22 cellular contexts compared by ENCODE assay signal in the genomic region with DNA sequence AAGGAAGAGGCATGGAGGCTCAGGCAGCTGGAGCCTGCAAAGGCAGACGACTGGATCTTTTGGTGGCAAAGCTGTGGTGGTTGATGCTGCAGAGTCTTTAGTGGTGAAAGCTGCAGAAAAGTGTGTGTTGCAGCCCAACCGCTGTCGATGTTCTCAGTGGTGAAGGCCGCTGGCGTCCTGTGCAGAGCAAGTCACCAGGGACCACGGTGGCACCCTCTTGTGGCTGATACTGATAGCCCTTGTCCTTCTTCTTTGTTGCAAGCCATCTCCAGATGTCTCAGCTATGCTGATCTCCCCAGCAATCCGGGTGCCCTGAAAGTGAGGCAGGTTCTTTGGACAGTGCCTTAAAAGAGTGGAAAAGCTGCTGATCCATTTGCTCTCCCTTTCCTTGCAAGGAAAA.
DNase-seq lines count a peak whose midpoint lies in the region; ATAC-seq, FAIRE-seq and TF ChIP-seq lines count a peak whose summit lies in the region.
"Had no signal": no experiment of that assay in that cellular context is flagged by ENCODE, and none has a peak within 500 bp of the region (broad histone marks: within the 10 kb centered on the region; RNA-seq: fewer than 3 reads in every experiment).

No MANE protein-coding gene starts in this region.

- no peak overlapping the region for H2AFZ ChIP-seq in HepG2 (ENCODE audit: low read length)

- FAIRE-seq in D721Med (lab: Jason Lieb, UNC) (no peak), HepG2 (lab: Jason Lieb, UNC) (no peak)
- FAIRE-seq: keratinocyte had no signal

- in situ Hi-C loops in SK-MEL-5 (cut with HindIII; ENCODE audit: low pct_unique_long_range_greater_than_20kb, low sequenced_read_pairs) (no loop called here), HepG2 (cut with HindIII; ENCODE audit: extremely low pct_ligation_motif_present, low pct_unique_long_range_greater_than_20kb) (no loop called here)

- H3K4me1 ChIP-seq in HepG2 (ENCODE audit: insufficient read depth, low read length), result no peaks in the 10 kb centered on the region
- H3K4me1 ChIP-seq in CD8-positive, alpha-beta memory T cell (ENCODE audit: insufficient read depth, low read length), result no peaks in the 10 kb centered on the region
- H3K4me1 ChIP-seq: body of pancreas, colonic mucosa, heart left ventricle, right atrium auricular region, testis had no signal

- no peak overlapping the region for H3K4me2 ChIP-seq in HepG2 (ENCODE audit: low read depth, low read length)

- no peaks in the 10 kb centered on the region for H3K36me3 Mint-ChIP-seq in activated naive CD8-positive, alpha-beta T cell treated with anti-CD3 and anti-CD28 coated beads, Interleukin-2, amount 50 U/mL, for 24 hours (ENCODE audit: low read depth)
- H3K36me3 Mint-ChIP-seq in CD8-positive, alpha-beta memory T cell, result no peaks in the 10 kb centered on the region
- H3K36me3 Mint-ChIP-seq: activated naive CD8-positive, alpha-beta T cell treated with anti-CD3 and anti-CD28 coated beads, Interleukin-2, amount 10 ng/mL, durations not matched to agents 7 days and 5 days had no signal

- H4K20me1 ChIP-seq in HepG2 (ENCODE audit: insufficient read depth, low read length), result no peaks in the 10 kb centered on the region

- TF ChIP-seq RAD21 in HepG2 (CRISPR knock-in tag; IDR thresholded peaks at IDR 0.05), result no peak

- BruUV-seq in HepG2 (replicated peaks; lab: Mats Ljungman, UMichigan), result no TSS peak

- H3K27ac ChIP-seq in HL-60 (replicated peaks) (no peak overlapping the region), HepG2 (ENCODE audit: extremely low read length, insufficient read depth, low read length) (no peak overlapping the region)
- no peak overlapping the region for H3K27ac ChIP-seq in CD8-positive, alpha-beta memory T cell (ENCODE audit: low read depth, low read length)
- H3K27ac ChIP-seq: body of pancreas, colonic mucosa, heart left ventricle, right atrium auricular region, RWPE1, testis had no signal

- no peaks in the 10 kb centered on the region for H3K36me3 ChIP-seq in HepG2 (replicated peaks in 1 of 2; ENCODE audit: control insufficient read depth in 1 of 2, insufficient read depth in 2 of 2, low read length in 2 of 2)
- no peaks in the 10 kb centered on the region for H3K36me3 ChIP-seq in CD8-positive, alpha-beta memory T cell (ENCODE audit: insufficient read depth, low read length)
- H3K36me3 ChIP-seq: colonic mucosa, heart left ventricle, right atrium auricular region had no signal

- 42% methylated on average over 3 of the region's 7 CpGs for WGBS in HepG2 (ENCODE audit: low lambda C conversion rate)

- no peak overlapping the region for H3K9ac ChIP-seq in HepG2 (ENCODE audit: insufficient read depth, low read depth, low read length)

- no peaks in the 10 kb centered on the region for H3K9me3 ChIP-seq in HepG2 (ENCODE audit: low read length)
- H3K9me3 ChIP-seq in CD8-positive, alpha-beta memory T cell (ENCODE audit: low read length), result no peaks in the 10 kb centered on the region
- H3K9me3 ChIP-seq: body of pancreas, colonic mucosa, testis had no signal

- H3K27me3 ChIP-seq in HL-60 (ENCODE audit: insufficient read depth, poor library complexity, severe bottlenecking) (no peaks in the 10 kb centered on the region), HepG2 (ENCODE audit: control insufficient read depth in 1 of 2, insufficient read depth in 2 of 2, low read length in 2 of 2) (no peaks in the 10 kb centered on the region)
- no peaks in the 10 kb centered on the region for H3K27me3 ChIP-seq in CD8-positive, alpha-beta memory T cell (ENCODE audit: insufficient read depth, low read length, poor library complexity, severe bottlenecking)
- H3K27me3 ChIP-seq: body of pancreas, colonic mucosa, heart left ventricle, right atrium auricular region, testis had no signal

- no peak overlapping the region for H3K4me3 Mint-ChIP-seq in activated naive CD8-positive, alpha-beta T cell treated with anti-CD3 and anti-CD28 coated beads, Interleukin-2, amount 50 U/mL, for 24 hours
- no peak overlapping the region for H3K4me3 Mint-ChIP-seq in CD8-positive, alpha-beta memory T cell
- H3K4me3 Mint-ChIP-seq: activated naive CD8-positive, alpha-beta T cell treated with anti-CD3 and anti-CD28 coated beads, Interleukin-2, amount 10 ng/mL, durations not matched to agents 7 days and 5 days; activated T-helper 17 cell treated with anti-CD3 and anti-CD28 coated beads, Interleukin-2, amount 50 U/mL, for 72 hours had no signal

- H3K27me3 Mint-ChIP-seq in activated naive CD8-positive, alpha-beta T cell treated with anti-CD3 and anti-CD28 coated beads, Interleukin-2, amount 50 U/mL, for 24 hours, result no peaks in the 10 kb centered on the region
- no peaks in the 10 kb centered on the region for H3K27me3 Mint-ChIP-seq in CD8-positive, alpha-beta memory T cell
- H3K27me3 Mint-ChIP-seq: activated naive CD8-positive, alpha-beta T cell treated with anti-CD3 and anti-CD28 coated beads, Interleukin-2, amount 10 ng/mL, durations not matched to agents 7 days and 5 days; activated T-helper 17 cell treated with anti-CD3 and anti-CD28 coated beads, Interleukin-2, amount 50 U/mL, for 72 hours had no signal

- no peak overlapping the region for H3K27ac Mint-ChIP-seq in activated naive CD8-positive, alpha-beta T cell treated with anti-CD3 and anti-CD28 coated beads, Interleukin-2, amount 50 U/mL, for 24 hours
- no peak overlapping the region for H3K27ac Mint-ChIP-seq in CD8-positive, alpha-beta memory T cell
- H3K27ac Mint-ChIP-seq: activated naive CD8-positive, alpha-beta T cell treated with anti-CD3 and anti-CD28 coated beads, Interleukin-2, amount 10 ng/mL, durations not matched to agents 7 days and 5 days; activated T-helper 17 cell treated with anti-CD3 and anti-CD28 coated beads, Interleukin-2, amount 50 U/mL, for 72 hours had no signal

- DNase-seq in D721Med (ENCODE audit: insufficient read length, low spot score), result no peak
- DNase-seq in HL-60 (ENCODE audit: low read depth in 1 of 2, low spot score in 1 of 2), result peak in 1 of 2 experiments; percentile 29
- peak; percentile 33 for DNase-seq in SK-MEL-5 (ENCODE audit: low read depth, low spot score)
- no peak for DNase-seq in HepG2 (ENCODE audit: low spot score)
- DNase-seq in activated naive CD8-positive, alpha-beta T cell treated with anti-CD3 and anti-CD28 coated beads, Interleukin-2, amount 50 U/mL, for 24 hours, result no peak
- DNase-seq in CD8-positive, alpha-beta memory T cell, result no peak
- no peak for DNase-seq in NCI-H128 (lab: John Stamatoyannopoulos, UW; ENCODE audit: unreplicated experiment)
- DNase-seq: activated CD4-positive, alpha-beta T cell treated with anti-CD3 and anti-CD28 coated beads for 48 hours; activated naive CD8-positive, alpha-beta T cell treated with anti-CD3 and anti-CD28 coated beads, Interleukin-2, amount 10 ng/mL, durations not matched to agents 7 days and 5 days; body of pancreas; colonic mucosa; HCEC 1CT; heart left ventricle; KBM-7; NCI-H1105; NCI-H774; testis had no signal

- no peaks in the 10 kb centered on the region for H3K79me2 ChIP-seq in HepG2 (ENCODE audit: insufficient read depth, low read length)

- peaks cover 15% of the 10 kb centered on the region for H3K9me3 Mint-ChIP-seq in activated naive CD8-positive, alpha-beta T cell treated with anti-CD3 and anti-CD28 coated beads, Interleukin-2, amount 50 U/mL, for 24 hours
- H3K9me3 Mint-ChIP-seq in CD8-positive, alpha-beta memory T cell, result peaks cover 2 to 26% (median 14%) of the 10 kb centered on the region in 5 donors

- H3K4me3 ChIP-seq in HL-60 (replicated peaks; ENCODE audit: insufficient read depth, low read length), result no peak overlapping the region
- H3K4me3 ChIP-seq in HepG2 (replicated peaks in 1 of 3; ENCODE audit: insufficient read depth in 1 of 3, low read depth in 2 of 3, low read length in 3 of 3), result no peak overlapping the region
- H3K4me3 ChIP-seq in CD8-positive, alpha-beta memory T cell (ENCODE audit: low read length), result no peak overlapping the region
- H3K4me3 ChIP-seq: body of pancreas, colonic mucosa, heart left ventricle, lung, right atrium auricular region, testis had no signal

- no peak for TF ChIP-seq EP300 in HepG2 (IDR thresholded peaks at IDR 0.05; ENCODE audit: low read depth in 2 of 2, low read length in 2 of 2)
- no peak for TF ChIP-seq EP300 in HepG2 (CRISPR knock-in tag; IDR thresholded peaks at IDR 0.05; ENCODE audit: borderline replicate concordance)

- CTCF ChIA-PET in HepG2 (lab: Yijun Ruan, JAX; ENCODE audit: low intra/inter-chr PET ratio, low total read pairs), result no interaction called here
- CTCF ChIA-PET in CD8-positive, alpha-beta memory T cell (lab: Charles Lee), result no interaction called here

- ATAC-seq in HepG2, result peak; percentile 75
- ATAC-seq in activated naive CD8-positive, alpha-beta T cell treated with anti-CD3 and anti-CD28 coated beads, Interleukin-2, amount 50 U/mL, for 24 hours, result no peak
- ATAC-seq: activated T-helper 17 cell treated with anti-CD3 and anti-CD28 coated beads, Interleukin-2, amount 50 U/mL, for 72 hours; body of pancreas; heart left ventricle had no signal

- peak; percentile 2 for TF ChIP-seq CTCF in D721Med (IDR thresholded peaks at IDR 0.05; ENCODE audit: insufficient read depth, missing control alignments)
- TF ChIP-seq CTCF in HL-60 (IDR thresholded peaks at IDR 0.05; ENCODE audit: insufficient read depth, low read length), result peak; percentile 8
- peak; percentile 30; the same call in 1 of the 2 replicates for TF ChIP-seq CTCF in HepG2 (CRISPR knock-in tag; IDR thresholded peaks at IDR 0.05)

- POLR2A ChIA-PET in HepG2 (lab: Yijun Ruan, JAX), result no interaction called here
- POLR2A ChIA-PET in CD8-positive, alpha-beta memory T cell (lab: Charles Lee), result no interaction called here

- H3K4me1 Mint-ChIP-seq in activated naive CD8-positive, alpha-beta T cell treated with anti-CD3 and anti-CD28 coated beads, Interleukin-2, amount 50 U/mL, for 24 hours, result no peaks in the 10 kb centered on the region
- H3K4me1 Mint-ChIP-seq in CD8-positive, alpha-beta memory T cell, result no peaks in the 10 kb centered on the region
- H3K4me1 Mint-ChIP-seq: activated naive CD8-positive, alpha-beta T cell treated with anti-CD3 and anti-CD28 coated beads, Interleukin-2, amount 10 ng/mL, durations not matched to agents 7 days and 5 days; activated T-helper 17 cell treated with anti-CD3 and anti-CD28 coated beads, Interleukin-2, amount 50 U/mL, for 72 hours had no signal

- TF ChIP-seq POLR2A in HepG2 (IDR thresholded peaks at IDR 0.05; ENCODE audit: insufficient read depth in 1 of 2, low read depth in 2 of 2, low read length in 2 of 2), result no peak

- intact Hi-C loops in HepG2 (cut with micrococcal nuclease; ENCODE audit: unreplicated experiment), result no loop called here

TF ChIP-seq in HepG2, 621 proteins besides CTCF, POLR2A, EP300 and RAD21 (continues in another document):
- no peak for TF ChIP-seq PRMT3 (CRISPR knock-in tag; IDR thresholded peaks at IDR 0.05; ENCODE audit: borderline replicate concordance, low read depth)
